27 cellular contexts compared by ENCODE assay signal in genomic region chr6:9056556-9056955, GRCh38.
"Had no signal": no experiment of that assay in that cellular context is flagged by ENCODE, and none has a peak within 500 bp of the region (broad histone marks: within the 10 kb centered on the region; RNA-seq: fewer than 3 reads in every experiment).

No MANE protein-coding gene starts in this region.

- H3K4me1 ChIP-seq: left ventricle myocardium inferior, pancreas, prostate gland, stomach, testis, tibial artery, uterus had no signal

- H3K9me3 ChIP-seq: left ventricle myocardium inferior, mucosa of descending colon, pancreas, prostate gland, stomach, testis, tibial artery, uterus had no signal

- H3K27ac Mint-ChIP-seq: naive thymus-derived CD4-positive, alpha-beta T cell; natural killer cell treated with Interleukin-12 subunit alpha and Interleukin-12 subunit beta and Interleukin-15 and Interleukin-18, amount 100 ng/mL, for 72 hours; stimulated activated naive B cell treated with anti-CD40 and anti-IgM and Interleukin-4, amounts not matched to agents 10 μg/mL and 1 μg/mL and 100 μg/mL, for 72 hours had no signal

- H3K27me3 ChIP-seq: pancreas, stomach, testis, tibial artery, uterus had no signal

- H3K36me3 ChIP-seq: left ventricle myocardium inferior, pancreas, prostate gland, stomach, tibial artery, uterus had no signal

- DNase-seq: hippocampal formation; islet precursor cell; left ventricle myocardium inferior; midbrain; mucosa of descending colon; naive thymus-derived CD4-positive, alpha-beta T cell; nucleus accumbens; pancreas; posterior cingulate gyrus; retina; right cardiac atrium; stimulated activated CD4-positive, alpha-beta T cell treated with anti-CD3 and anti-CD28 coated beads, Interleukin-12 subunit alpha, Interleukin-12 subunit beta, amount 100 ng/mL, for 4 hours; stimulated activated CD4-positive, alpha-beta T cell treated with anti-CD3 and anti-CD28 coated beads, Interleukin-15, amount 100 ng/mL, for 24 hours; stimulated activated CD4-positive, alpha-beta T cell treated with anti-CD3 and anti-CD28 coated beads, Interleukin-2, amount 100 ng/mL, for 24 hours; stimulated activated CD4-positive, alpha-beta T cell treated with anti-CD3 and anti-CD28 coated beads, Interleukin-4, amount 100 ng/mL, for 1 hour; stimulated activated naive B cell treated with anti-CD40 and anti-IgM and Interleukin-4, amounts not matched to agents 10 μg/mL and 1 μg/mL and 100 μg/mL, for 72 hours; stimulated activated naive CD8-positive, alpha-beta T cell treated with anti-CD3 and anti-CD28 coated beads, Interleukin-15, Interleukin-2, amounts not matched to agents 100 U/mL and 50 U/mL, for 24 hours; stomach; testis; tibial artery; trophoblast cell; uterus had no signal

- H3K36me3 Mint-ChIP-seq: naive thymus-derived CD4-positive, alpha-beta T cell; natural killer cell treated with Interleukin-12 subunit alpha and Interleukin-12 subunit beta and Interleukin-15 and Interleukin-18, amount 100 ng/mL, for 72 hours; stimulated activated naive B cell treated with anti-CD40 and anti-IgM and Interleukin-4, amounts not matched to agents 10 μg/mL and 1 μg/mL and 100 μg/mL, for 72 hours had no signal

- H3K4me3 Mint-ChIP-seq: naive thymus-derived CD4-positive, alpha-beta T cell; natural killer cell treated with Interleukin-12 subunit alpha and Interleukin-12 subunit beta and Interleukin-15 and Interleukin-18, amount 100 ng/mL, for 72 hours; stimulated activated naive B cell treated with anti-CD40 and anti-IgM and Interleukin-4, amounts not matched to agents 10 μg/mL and 1 μg/mL and 100 μg/mL, for 72 hours had no signal

- H3K4me3 ChIP-seq: left ventricle myocardium inferior, lung, mucosa of descending colon, pancreas, prostate gland, skin epidermis, stomach, testis, tibial artery, uterus had no signal

- H3K4me1 Mint-ChIP-seq: naive thymus-derived CD4-positive, alpha-beta T cell; stimulated activated naive B cell treated with anti-CD40 and anti-IgM and Interleukin-4, amounts not matched to agents 10 μg/mL and 1 μg/mL and 100 μg/mL, for 72 hours had no signal

- ATAC-seq: mucosa of descending colon; naive thymus-derived CD4-positive, alpha-beta T cell; natural killer cell treated with Interleukin-12 subunit alpha and Interleukin-12 subunit beta and Interleukin-15 and Interleukin-18, amount 100 ng/mL, for 72 hours; pancreas; right cardiac atrium; sciatic nerve; stimulated activated naive B cell treated with anti-CD40 and anti-IgM and Interleukin-4, amounts not matched to agents 10 μg/mL and 1 μg/mL and 100 μg/mL, for 72 hours; stimulated activated naive CD8-positive, alpha-beta T cell treated with anti-CD3 and anti-CD28 coated beads, Interleukin-15, Interleukin-2, amounts not matched to agents 100 U/mL and 50 U/mL, for 24 hours had no signal

- H3K27ac ChIP-seq: left ventricle myocardium inferior, pancreas, prostate gland, skin epidermis, stomach, testis, tibial artery, uterus had no signal

- H3K27me3 Mint-ChIP-seq: naive thymus-derived CD4-positive, alpha-beta T cell; natural killer cell treated with Interleukin-12 subunit alpha and Interleukin-12 subunit beta and Interleukin-15 and Interleukin-18, amount 100 ng/mL, for 72 hours; stimulated activated naive B cell treated with anti-CD40 and anti-IgM and Interleukin-4, amounts not matched to agents 10 μg/mL and 1 μg/mL and 100 μg/mL, for 72 hours had no signal
